In the genomic region with DNA sequence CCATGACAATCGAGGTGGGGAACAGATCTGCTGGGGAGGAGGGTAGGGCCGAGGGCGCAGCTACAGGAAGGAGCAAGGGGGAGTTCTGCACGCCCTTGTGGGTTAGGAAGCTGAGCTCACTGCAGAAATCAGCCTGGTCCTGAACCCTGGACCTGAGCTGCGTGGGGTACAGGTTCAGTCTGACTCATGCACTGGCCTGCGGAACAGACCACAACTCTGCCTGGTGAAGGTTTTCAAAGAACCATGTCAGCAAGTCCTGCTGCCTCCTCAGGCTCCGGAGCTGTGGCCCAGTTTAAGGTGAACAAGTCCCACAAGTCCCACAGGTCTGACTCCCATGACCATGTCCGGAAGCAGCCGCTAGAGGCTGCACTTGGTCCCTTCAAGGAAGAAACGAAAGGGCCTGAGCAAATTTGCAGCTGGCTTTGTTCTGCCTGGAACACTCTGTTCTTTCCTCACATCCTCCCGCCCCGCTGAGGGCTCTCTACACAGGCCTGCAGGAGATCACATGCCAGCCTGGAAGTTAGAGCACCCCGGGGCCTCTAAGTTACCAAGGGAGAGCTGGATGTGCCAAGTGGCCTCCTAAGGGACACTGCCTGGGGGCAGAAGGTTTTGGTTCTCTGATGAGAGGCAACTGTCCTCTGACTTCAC, we compare ENCODE assay signal across 8 cellular contexts. TPM values are rescaled to one million over a fixed set of nuclear protein-coding genes. Genes with fewer than 3 reads are reported as not detected.
DNase-seq lines count a peak whose midpoint lies in the region; TF ChIP-seq lines count a peak whose summit lies in the region.

No MANE protein-coding gene starts in this region.

- peak; percentile 95 for TF ChIP-seq CTCF in GM10266 (IDR thresholded peaks at IDR 0.05; ENCODE audit: control insufficient read depth, insufficient read depth, low read depth, missing control alignments)
- TF ChIP-seq CTCF in adrenal gland (IDR thresholded peaks at IDR 0.05): peak; percentile 59 to 89 (median 85)
- TF ChIP-seq CTCF in right atrium auricular region (IDR thresholded peaks at IDR 0.05): peak; percentile 84 to 88

- TF ChIP-seq POLR2A in adrenal gland (IDR thresholded peaks at IDR 0.05): peak in 1 of 2 donors; percentile 50

- H3K27me3 ChIP-seq in adrenal gland (no peaks in the 10 kb centered on the region), right atrium auricular region (no peaks in the 10 kb centered on the region)

- H3K4me3 ChIP-seq in adrenal gland: no peak overlapping the region
- no peak overlapping the region for H3K4me3 ChIP-seq in right atrium auricular region
- H3K4me3 ChIP-seq in skeletal muscle cell (ENCODE audit: low read depth, low read length): peak overlapping the region; percentile 45

- peaks cover 11 to 23% of the 10 kb centered on the region in 2 donors for H3K4me1 ChIP-seq in adrenal gland (replicated peaks in 1 of 2)
- peaks cover 0 to 45% of the 10 kb centered on the region in 2 donors for H3K4me1 ChIP-seq in right atrium auricular region

- 22 to 39% (median 35%) methylated on average over 7 to 13 of the region's 13 CpGs for WGBS in adrenal gland, 4 donors

- H3K36me3 ChIP-seq in adrenal gland (replicated peaks in 1 of 2) (no peaks in the 10 kb centered on the region), right atrium auricular region (no peaks in the 10 kb centered on the region)

- DNase-seq in GM10266 (ENCODE audit: extremely low spot score) (peak; percentile 69), H4 (ENCODE audit: low spot score) (peak; percentile 91), LHCN-M2 (ENCODE audit: low read depth) (peak; percentile 98), SW 1271 (lab: John Stamatoyannopoulos, UW) (peak; percentile 48 to 84), adrenal gland (peak; percentile 77 to 97 (median 93)), right atrium auricular region (ENCODE audit: low spot score) (peak; percentile 94), skeletal muscle cell (ENCODE audit: low read depth) (peak; percentile 91), NCI-H345 (lab: John Stamatoyannopoulos, UW) (no peak)

- H3K27ac ChIP-seq in adrenal gland: peak overlapping the region in 4 of 5 donors; percentile 66 to 90 (median 82)
- peak overlapping the region; percentile 85 to 93 for H3K27ac ChIP-seq in right atrium auricular region

- H3K9me3 ChIP-seq in adrenal gland (replicated peaks in 1 of 3) (no peaks in the 10 kb centered on the region), right atrium auricular region (no peaks in the 10 kb centered on the region)

- intact Hi-C loops in adrenal gland (cut with DNase I): no loop called here

RNA-seq across cellular contexts. Expression of a gene that starts 49.3 kb away (rescaled TPM):
- total RNA-seq in H4 (2014; rRNA removed; shearing (Covaris generic)): 13.8 and 16.6 TPM in 2 replicates
- total RNA-seq in LHCN-M2 (2014; rRNA removed) (35.4 and 55.3 TPM in 2 replicates), adrenal gland (100 to 1,000 TPM in 4 of 8 donors, 10 to 100 TPM in 4; 69.3 to 144 (median 108) TPM), right atrium auricular region (100 to 1,000 TPM; 293 to 339 TPM)
- polyA plus RNA-seq in LHCN-M2 (2012): 15.8 TPM
- polyA plus RNA-seq in adrenal gland: 10 to 100 TPM; 42.7 to 83.6 (median 63.0) TPM
